In genomic region chr6:128655978-128656498, GRCh38 we compare ENCODE assay signal across 8 cellular contexts.
DNase-seq lines count a peak whose midpoint lies in the region; ATAC-seq and TF ChIP-seq lines count a peak whose summit lies in the region.

No MANE protein-coding gene starts in this region.

- peak overlapping the region; percentile 54 for H3K4me2 ChIP-seq in mammary epithelial cell (ENCODE audit: insufficient read depth, low read depth, low read length)
- H3K4me2 ChIP-seq in trophoblast cell (ENCODE audit: low read length) = no peak overlapping the region

- no peak overlapping the region for H3K4me3 Mint-ChIP-seq in stimulated activated memory B cell treated with anti-CD40 and anti-IgM and Interleukin-4, amounts not matched to agents 10 μg/mL and 1 μg/mL and 100 μg/mL, for 72 hours

- H3K4me1 ChIP-seq in mammary epithelial cell (ENCODE audit: insufficient read depth, low read length) (peaks cover 30% of the 10 kb centered on the region), trophoblast cell (ENCODE audit: control insufficient read depth in 1 of 2, insufficient read depth in 2 of 2, low read length in 2 of 2) (peaks cover 0 to 3% of the 10 kb centered on the region in 2 experiments)

- in situ Hi-C loops in mammary epithelial cell (cut with MboI; ENCODE audit: low sequenced_read_pairs in 2 of 2) = no loop called here

- H4K8ac ChIP-seq in trophoblast cell (ENCODE audit: low read depth, low read length) = no peak overlapping the region

- H2BK120ac ChIP-seq in trophoblast cell (ENCODE audit: insufficient read depth, low read length, poor library complexity) = no peak overlapping the region

- no TSS peak for BruUV-seq in mammary epithelial cell (replicated peaks; lab: Mats Ljungman, UMichigan)

- H3K79me1 ChIP-seq in trophoblast cell (ENCODE audit: low read length) = no peaks in the 10 kb centered on the region

- H3K79me2 ChIP-seq in mammary epithelial cell (ENCODE audit: insufficient read depth, low read length) (no peaks in the 10 kb centered on the region), trophoblast cell (ENCODE audit: control insufficient read depth, insufficient read depth, low read length, poor library complexity) (no peaks in the 10 kb centered on the region)

- DNase-seq in GM04503 (ENCODE audit: low read depth) = peak; percentile 82
- DNase-seq in mammary epithelial cell = peak; percentile 92
- DNase-seq in GM19240 (ENCODE audit: insufficient read length, low spot score) = no peak
- no peak for DNase-seq in NCI-H526 treated with DMSO at 0.1 percent for 48 hours (lab: John Stamatoyannopoulos, UW)
- DNase-seq in trophoblast cell = no peak

- H3K36me3 ChIP-seq in mammary epithelial cell (ENCODE audit: insufficient read depth, low read length) (no peaks in the 10 kb centered on the region), trophoblast cell (ENCODE audit: control insufficient read depth in 1 of 2, insufficient read depth in 2 of 2, low read length in 2 of 2) (no peaks in the 10 kb centered on the region)

- H3K14ac ChIP-seq in trophoblast cell (ENCODE audit: low read length) = no peak overlapping the region

- H3K27me3 Mint-ChIP-seq in stimulated activated memory B cell treated with anti-CD40 and anti-IgM and Interleukin-4, amounts not matched to agents 10 μg/mL and 1 μg/mL and 100 μg/mL, for 72 hours = no peaks in the 10 kb centered on the region

- no peak overlapping the region for H2BK12ac ChIP-seq in trophoblast cell (ENCODE audit: low read length)

- H3K18ac ChIP-seq in trophoblast cell (ENCODE audit: low read length) = no peak overlapping the region

- H3K4me1 Mint-ChIP-seq in stimulated activated memory B cell treated with anti-CD40 and anti-IgM and Interleukin-4, amounts not matched to agents 10 μg/mL and 1 μg/mL and 100 μg/mL, for 72 hours = no peaks in the 10 kb centered on the region

- H2AK5ac ChIP-seq in trophoblast cell (ENCODE audit: low read length) = no peak overlapping the region

- H3K4me3 ChIP-seq in mammary epithelial cell (replicated peaks in 1 of 3; ENCODE audit: insufficient read depth in 1 of 3, low read depth in 2 of 3, low read length in 3 of 3) = no peak overlapping the region
- no peak overlapping the region for H3K4me3 ChIP-seq in trophoblast cell (ENCODE audit: low read depth, low read length)

- no peaks in the 10 kb centered on the region for H4K20me1 ChIP-seq in mammary epithelial cell (ENCODE audit: insufficient read depth, low read length)

- intact Hi-C loops in mammary epithelial cell (cut with micrococcal nuclease) = no loop called here

- CTCF ChIA-PET in mammary epithelial cell (lab: Charles Lee; ENCODE audit: low non-redundant PET) = no interaction called here

- ATAC-seq in GM21515 (IDR thresholded peaks at IDR 0.05; ENCODE audit: unreplicated experiment) (peak; percentile 67), HG03575 (IDR thresholded peaks at IDR 0.05; ENCODE audit: extremely low read depth, insufficient number of reproducible peaks, low FRiP score, unreplicated experiment) (peak; percentile 73)
- ATAC-seq in stimulated activated memory B cell treated with anti-CD40 and anti-IgM and Interleukin-4, amounts not matched to agents 10 μg/mL and 1 μg/mL and 100 μg/mL, for 72 hours = peak; percentile 31

- no peak overlapping the region for H3K4ac ChIP-seq in trophoblast cell (ENCODE audit: low read depth, low read length)

- H3K9ac ChIP-seq in mammary epithelial cell (ENCODE audit: insufficient read depth, low read length) = no peak overlapping the region
- no peak overlapping the region for H3K9ac ChIP-seq in trophoblast cell (ENCODE audit: low read length)

- no peak overlapping the region for H3K23ac ChIP-seq in trophoblast cell (ENCODE audit: low read length)

- no peak for TF ChIP-seq CTCF in mammary epithelial cell (conservative IDR thresholded peaks at IDR 0.05 in 1 of 2, IDR thresholded peaks at IDR 0.05 in 1 of 2; ENCODE audit: extremely low read depth in 1 of 2, insufficient read depth in 1 of 2, low read depth in 1 of 2, low read length in 2 of 2)

- no peaks in the 10 kb centered on the region for H3K9me3 ChIP-seq in mammary epithelial cell (replicated peaks; ENCODE audit: insufficient read depth, low read length)
- no peaks in the 10 kb centered on the region for H3K9me3 ChIP-seq in trophoblast cell (ENCODE audit: insufficient read depth, low read depth, low read length)

- H3K27ac Mint-ChIP-seq in stimulated activated memory B cell treated with anti-CD40 and anti-IgM and Interleukin-4, amounts not matched to agents 10 μg/mL and 1 μg/mL and 100 μg/mL, for 72 hours = no peak overlapping the region

- dilution Hi-C loops in mammary epithelial cell (cut with HindIII; ENCODE audit: low sequenced_read_pairs) = no loop called here

- H3K9me3 Mint-ChIP-seq in stimulated activated memory B cell treated with anti-CD40 and anti-IgM and Interleukin-4, amounts not matched to agents 10 μg/mL and 1 μg/mL and 100 μg/mL, for 72 hours = peaks cover 2% of the 10 kb centered on the region

- H3K36me3 Mint-ChIP-seq in stimulated activated memory B cell treated with anti-CD40 and anti-IgM and Interleukin-4, amounts not matched to agents 10 μg/mL and 1 μg/mL and 100 μg/mL, for 72 hours = no peaks in the 10 kb centered on the region

- H4K12ac ChIP-seq in trophoblast cell (ENCODE audit: low read depth, low read length) = no peak overlapping the region

- WGBS in mammary epithelial cell (ENCODE audit: low coverage, missing lambda C conversion rate) = 0% methylated on average over 1 of the region's 1 CpG
- no CpG with 5 or more reads among the region's 1 CpG for WGBS in trophoblast cell (ENCODE audit: extremely low coverage, insufficient coverage, insufficient read length)

- H2AFZ ChIP-seq in mammary epithelial cell (ENCODE audit: low read depth, low read length) = peak overlapping the region; percentile 74
- H2AFZ ChIP-seq in trophoblast cell (ENCODE audit: insufficient read depth, low read length, poor library complexity) = no peak overlapping the region

- no peak overlapping the region for H2BK5ac ChIP-seq in trophoblast cell (ENCODE audit: low read depth, low read length, poor library complexity)

- H3K27ac ChIP-seq in mammary epithelial cell (ENCODE audit: insufficient read depth, low read depth, low read length) = peak overlapping the region; percentile 75
- H3K27ac ChIP-seq in trophoblast cell (ENCODE audit: low read depth, low read length) = no peak overlapping the region

- H4K91ac ChIP-seq in trophoblast cell (ENCODE audit: low read depth, low read length) = no peak overlapping the region

- H3K27me3 ChIP-seq in mammary epithelial cell (ENCODE audit: insufficient read depth, low read length) = no peaks in the 10 kb centered on the region
- H3K27me3 ChIP-seq in trophoblast cell (ENCODE audit: insufficient read depth, low read length) = no peaks in the 10 kb centered on the region

Comparison
In these comparisons a context has a peak if more than half of its experiments do, and no peak if none do; other contexts are left out.
1. DNase-seq: peak in GM04503 (single experiment) and mammary epithelial cell (single experiment); none in GM19240 (single experiment), NCI-H526 treated with DMSO at 0.1 percent for 48 hours (single experiment) and trophoblast cell (0 of 2).
2. Peak in every context shown above with its lines, with median percentiles within 50 percentile points of each other: ATAC-seq.